18 cellular contexts compared by ENCODE assay signal in genomic region chr15:88905576-88905975, GRCh38. TPM values are rescaled to one million over a fixed set of nuclear protein-coding genes. Genes with fewer than 3 reads are reported as not detected.
DNase-seq lines count a peak whose midpoint lies in the region; ATAC-seq and TF ChIP-seq lines count a peak whose summit lies in the region.
"Had no signal": no experiment of that assay in that cellular context is flagged by ENCODE, and none has a peak within 500 bp of the region (broad histone marks: within the 10 kb centered on the region; RNA-seq: fewer than 3 reads in every experiment).

No MANE protein-coding gene starts in this region.

- no peak for ATAC-seq in right cardiac atrium

- H3K27me3 Mint-ChIP-seq in nephron progenitor cell (ENCODE audit: low read depth, poor library complexity) = peaks cover 3% of the 10 kb centered on the region

- no peaks in the 10 kb centered on the region for H3K27me3 ChIP-seq in left ventricle myocardium inferior (ENCODE audit: low read depth)
- H3K27me3 ChIP-seq in right cardiac atrium (ENCODE audit: control insufficient read depth, insufficient read depth) = no peaks in the 10 kb centered on the region
- H3K27me3 ChIP-seq in ascending aorta = no peaks in the 10 kb centered on the region
- H3K27me3 ChIP-seq: upper lobe of left lung had no signal

- WGBS in right cardiac atrium = 88% methylated on average over 11 of the region's 11 CpGs

- intact Hi-C loops in left ventricle myocardium inferior (cut with micrococcal nuclease) = loop anchor here (10.0 kb wide), 1 partner anchor 269 kb away; no protein-coding TSS in a partner anchor
- intact Hi-C loops in right cardiac atrium (cut with DNase I) = loop anchor here (5.0 to 10.0 kb wide), 4 partner anchors 97 to 277 kb away; no protein-coding TSS in a partner anchor
- intact Hi-C loops in ascending aorta (cut with DNase I) = loop anchor here (2.0 kb wide), 1 partner anchor 271 kb away; no protein-coding TSS in a partner anchor

- no peak overlapping the region for H3K4me3 ChIP-seq in left ventricle myocardium inferior
- H3K4me3 ChIP-seq in right cardiac atrium (ENCODE audit: low read length) = no peak overlapping the region
- peak overlapping the region in 1 of 2 donors; percentile 24 for H3K4me3 ChIP-seq in ascending aorta
- H3K4me3 ChIP-seq: upper lobe of left lung had no signal

- peak overlapping the region; percentile 95 for H3K27ac ChIP-seq in left ventricle myocardium inferior (replicated peaks)
- no peak overlapping the region for H3K27ac ChIP-seq in right cardiac atrium (ENCODE audit: low read length)
- peak overlapping the region; percentile 94 for H3K27ac ChIP-seq in ascending aorta
- H3K27ac ChIP-seq: upper lobe of left lung had no signal

- DNase-seq in left ventricle myocardium inferior (no peak), right cardiac atrium (no peak), ascending aorta (ENCODE audit: low spot score in 2 of 2) (peak in 1 of 2 donors; percentile 59), nephron progenitor cell (no peak), NCI-H1105 (lab: John Stamatoyannopoulos, UW) (no peak), NCI-H1092 treated with DMSO at 0.1 percent for 48 hours (lab: John Stamatoyannopoulos, UW) (no peak), OCI-M1 (lab: John Stamatoyannopoulos, UW) (no peak), iPS-NIHi7 (ENCODE audit: extremely low spot score) (no peak)
- DNase-seq: activated gamma-delta T cell; Caco-2; EL; midbrain; NCI-H1436 treated with DMSO at 0.1 percent for 48 hours; NCI-H82; PC-3; retina; stimulated activated naive CD4-positive, alpha-beta T cell treated with Interleukin-2 at 50 U/mL for 16 hours; upper lobe of left lung had no signal

- H3K4me1 Mint-ChIP-seq in nephron progenitor cell = peaks cover 71% of the 10 kb centered on the region

- H3K36me3 ChIP-seq in left ventricle myocardium inferior (peaks cover 84% of the 10 kb centered on the region), ascending aorta (peaks cover 68 to 96% of the 10 kb centered on the region in 2 donors)

- H3K9me3 ChIP-seq in left ventricle myocardium inferior (replicated peaks) = no peaks in the 10 kb centered on the region
- no peaks in the 10 kb centered on the region for H3K9me3 ChIP-seq in right cardiac atrium (ENCODE audit: control insufficient read depth, low read length)
- H3K9me3 ChIP-seq in ascending aorta = no peaks in the 10 kb centered on the region
- H3K9me3 ChIP-seq: Caco-2, upper lobe of left lung had no signal

- no peak overlapping the region for H3K4me3 Mint-ChIP-seq in nephron progenitor cell

- no peaks in the 10 kb centered on the region for H3K9me3 Mint-ChIP-seq in nephron progenitor cell

- peaks cover 96% of the 10 kb centered on the region for H3K4me1 ChIP-seq in left ventricle myocardium inferior
- H3K4me1 ChIP-seq in right cardiac atrium (ENCODE audit: control insufficient read depth, insufficient read depth, low read length) = peaks cover 12% of the 10 kb centered on the region
- H3K4me1 ChIP-seq in ascending aorta = peaks cover 25 to 83% of the 10 kb centered on the region in 2 donors

- H3K36me3 Mint-ChIP-seq in nephron progenitor cell (ENCODE audit: low read depth) = peaks cover 60% of the 10 kb centered on the region

- TF ChIP-seq CTCF in left ventricle myocardium inferior (IDR thresholded peaks at IDR 0.05; ENCODE audit: borderline replicate concordance) = no peak
- no peak for TF ChIP-seq CTCF in ascending aorta (IDR thresholded peaks at IDR 0.05)
- no peak for TF ChIP-seq CTCF in nephron progenitor cell (IDR thresholded peaks at IDR 0.05)

- H3K27ac Mint-ChIP-seq in nephron progenitor cell = peak overlapping the region; percentile 56

RNA-seq across cellular contexts. Expression of gene MFGE8, which starts 7.6 kb away (rescaled TPM):
- total RNA-seq in left ventricle myocardium inferior (421 TPM), right cardiac atrium (100 to 1,000 TPM; 200 to 347 (median 278) TPM), ascending aorta (1,738 TPM)
- polyA plus RNA-seq in right cardiac atrium = 289 TPM

RNA-seq across cellular contexts. Expression of gene HAPLN3, which starts 10.2 kb away (rescaled TPM):
- 3.2 TPM for total RNA-seq in left ventricle myocardium inferior
- total RNA-seq in right cardiac atrium = 1 to 10 TPM; 1.6 to 2.8 (median 2.3) TPM
- 2.0 TPM for polyA plus RNA-seq in right cardiac atrium
- total RNA-seq in ascending aorta = 189 TPM

Comparison
In these comparisons a context has a peak if more than half of its experiments do, and no peak if none do; other contexts are left out.
1. RNA of gene HAPLN3, which starts 10.2 kb away (total RNA-seq): 189 TPM in ascending aorta (single experiment); 3.2 TPM in left ventricle myocardium inferior (single experiment) and 1.6 to 2.8 TPM in right cardiac atrium; every median in the first group is over 10 times any median in the second.